Comparison of ENCODE assay signal across 8 cellular contexts in the genomic region with DNA sequence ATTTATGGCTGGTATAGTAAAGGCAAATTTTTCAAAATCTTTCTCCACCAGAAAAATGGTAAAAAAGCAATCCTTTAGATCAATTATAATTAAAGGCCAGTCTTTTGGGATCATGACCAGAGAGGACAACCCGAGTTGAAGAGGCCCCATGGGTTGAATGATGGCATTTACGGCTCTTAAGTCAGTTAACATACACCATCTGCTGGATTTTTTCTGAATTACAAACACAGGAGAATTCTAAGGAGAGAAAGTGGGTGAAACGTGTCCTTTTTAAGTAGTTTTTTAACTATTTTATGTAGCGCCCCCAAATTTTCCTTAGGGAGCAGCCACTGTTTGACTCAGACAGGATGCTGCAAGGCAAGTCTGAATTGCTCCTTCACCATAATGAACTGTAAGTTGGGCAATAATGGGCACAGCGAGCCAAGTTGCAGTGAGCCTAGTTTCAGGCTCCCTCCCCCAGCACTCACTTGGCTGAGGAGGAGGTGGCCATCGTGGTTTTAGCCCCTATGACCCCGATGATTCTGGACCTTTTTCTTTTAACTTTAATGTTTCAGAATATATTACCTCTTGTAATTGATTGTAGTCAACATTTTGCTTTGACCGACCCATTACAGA. TPM values are rescaled to one million over a fixed set of nuclear protein-coding genes. Genes with fewer than 3 reads are reported as not detected.
DNase-seq lines count a peak whose midpoint lies in the region; ATAC-seq and TF ChIP-seq lines count a peak whose summit lies in the region.

No MANE protein-coding gene starts in this region.

- H3K4me1 ChIP-seq in iPS DF 6.9 (ENCODE audit: control insufficient read depth, insufficient read depth, low read length) = no peaks in the 10 kb centered on the region
- H3K4me1 ChIP-seq in stomach = peaks cover 0 to 4% (median 2%) of the 10 kb centered on the region in 4 donors

- no peaks in the 10 kb centered on the region for H4K20me1 ChIP-seq in SU-DHL-6 (ENCODE audit: low read depth, low read length)

- peaks cover 8% of the 10 kb centered on the region for H3K4me1 Mint-ChIP-seq in activated CD8-positive, alpha-beta T cell treated with anti-CD3 and anti-CD28 coated beads for 36 hours (ENCODE audit: low read depth)
- peaks cover 14% of the 10 kb centered on the region for H3K4me1 Mint-ChIP-seq in activated CD8-positive, alpha-beta T cell treated with anti-CD3 and anti-CD28 coated beads, Interleukin-2, amount 10 ng/mL, durations not matched to agents 7 days and 5 days (ENCODE audit: low read depth)

- H3K9me3 Mint-ChIP-seq in activated CD8-positive, alpha-beta T cell treated with anti-CD3 and anti-CD28 coated beads for 36 hours = no peaks in the 10 kb centered on the region
- peaks cover 5% of the 10 kb centered on the region for H3K9me3 Mint-ChIP-seq in activated CD8-positive, alpha-beta T cell treated with anti-CD3 and anti-CD28 coated beads, Interleukin-2, amount 10 ng/mL, durations not matched to agents 7 days and 5 days (ENCODE audit: insufficient read depth)

- H3K36me3 ChIP-seq in SU-DHL-6 (ENCODE audit: low read length) (no peaks in the 10 kb centered on the region), iPS DF 6.9 (ENCODE audit: control insufficient read depth, insufficient read depth, low read length) (no peaks in the 10 kb centered on the region), stomach (no peaks in the 10 kb centered on the region)

- CTCF ChIA-PET in activated CD8-positive, alpha-beta T cell treated with anti-CD3 and anti-CD28 coated beads for 36 hours (lab: Charles Lee) = no interaction called here
- CTCF ChIA-PET in activated CD8-positive, alpha-beta T cell treated with anti-CD3 and anti-CD28 coated beads, Interleukin-2, amount 10 ng/mL, durations not matched to agents 7 days and 5 days (lab: Charles Lee) = no interaction called here

- H2AFZ ChIP-seq in SU-DHL-6 (ENCODE audit: low read depth, low read length, severe bottlenecking) = peak overlapping the region; percentile 2

- H3K9ac ChIP-seq in SU-DHL-6 (ENCODE audit: low read length) = no peak overlapping the region

- no peaks in the 10 kb centered on the region for H3F3A ChIP-seq in SU-DHL-6 (ENCODE audit: insufficient read depth)

- no peak overlapping the region for H3K4me3 ChIP-seq in SU-DHL-6 (ENCODE audit: insufficient read depth, low read length, poor library complexity, severe bottlenecking)
- peak overlapping the region; percentile 29; the same call in 1 of the 2 replicates for H3K4me3 ChIP-seq in iPS DF 6.9 (ENCODE audit: low read length)
- no peak overlapping the region for H3K4me3 ChIP-seq in stomach

- no peaks in the 10 kb centered on the region for H3K79me2 ChIP-seq in SU-DHL-6 (ENCODE audit: insufficient read depth, low read length)

- H3K27me3 Mint-ChIP-seq in activated CD8-positive, alpha-beta T cell treated with anti-CD3 and anti-CD28 coated beads for 36 hours = no peaks in the 10 kb centered on the region
- no peaks in the 10 kb centered on the region for H3K27me3 Mint-ChIP-seq in activated CD8-positive, alpha-beta T cell treated with anti-CD3 and anti-CD28 coated beads, Interleukin-2, amount 10 ng/mL, durations not matched to agents 7 days and 5 days (ENCODE audit: low read depth)

- POLR2A ChIA-PET in activated CD8-positive, alpha-beta T cell treated with anti-CD3 and anti-CD28 coated beads for 36 hours (lab: Charles Lee) = no interaction called here
- POLR2A ChIA-PET in activated CD8-positive, alpha-beta T cell treated with anti-CD3 and anti-CD28 coated beads, Interleukin-2, amount 10 ng/mL, durations not matched to agents 7 days and 5 days (lab: Charles Lee) = no interaction called here

- intact Hi-C loops in activated CD8-positive, alpha-beta T cell treated with anti-CD3 and anti-CD28 coated beads for 36 hours (cut with micrococcal nuclease) = loop anchor here (5.0 to 10.0 kb wide), 2 partner anchors 406 to 504 kb away; no protein-coding TSS in a partner anchor
- intact Hi-C loops in stomach (cut with DNase I; ENCODE audit: low total_unique reads) = no loop called here

- no peak overlapping the region for H3K4me3 Mint-ChIP-seq in activated CD8-positive, alpha-beta T cell treated with anti-CD3 and anti-CD28 coated beads for 36 hours
- no peak overlapping the region for H3K4me3 Mint-ChIP-seq in activated CD8-positive, alpha-beta T cell treated with anti-CD3 and anti-CD28 coated beads, Interleukin-2, amount 10 ng/mL, durations not matched to agents 7 days and 5 days

- TF ChIP-seq POLR2A in stomach (IDR thresholded peaks at IDR 0.05) = no peak

- no CpG with 5 or more reads among the region's 8 CpGs for WGBS in iPS DF 6.9 (ENCODE audit: insufficient coverage, insufficient read length)
- 22 to 36% (median 24%) methylated on average over 8 of the region's 8 CpGs for WGBS in stomach, 5 donors

- H3K27ac Mint-ChIP-seq in activated CD8-positive, alpha-beta T cell treated with anti-CD3 and anti-CD28 coated beads for 36 hours = no peak overlapping the region
- no peak overlapping the region for H3K27ac Mint-ChIP-seq in activated CD8-positive, alpha-beta T cell treated with anti-CD3 and anti-CD28 coated beads, Interleukin-2, amount 10 ng/mL, durations not matched to agents 7 days and 5 days

- H3K9me2 ChIP-seq in SU-DHL-6 (replicated peaks; ENCODE audit: insufficient read depth, low read length) = no peaks in the 10 kb centered on the region

- TF ChIP-seq CTCF in activated CD8-positive, alpha-beta T cell treated with anti-CD3 and anti-CD28 coated beads for 36 hours (IDR thresholded peaks at IDR 0.05) = peak; percentile 77
- no peak for TF ChIP-seq CTCF in SU-DHL-6 (IDR thresholded peaks at IDR 0.05; ENCODE audit: insufficient read depth, low read length, poor library complexity, severe bottlenecking)
- peak in 4 of 7 experiments; percentile 17 to 53 (median 31) for TF ChIP-seq CTCF in stomach (IDR thresholded peaks at IDR 0.05)

- DNase-seq in activated CD8-positive, alpha-beta T cell treated with anti-CD3 and anti-CD28 coated beads for 36 hours = peak; percentile 14
- DNase-seq in activated CD8-positive, alpha-beta T cell treated with anti-CD3 and anti-CD28 coated beads, Interleukin-2, amount 10 ng/mL, durations not matched to agents 7 days and 5 days = no peak
- DNase-seq in iPS DF 6.9 (ENCODE audit: low read depth, low spot score) (no peak), stomach (no peak), H4 (ENCODE audit: low spot score) (no peak)

- no peaks in the 10 kb centered on the region for H3K9me3 ChIP-seq in SU-DHL-6 (ENCODE audit: insufficient read depth, low read length)
- H3K9me3 ChIP-seq in iPS DF 6.9 (ENCODE audit: control insufficient read depth, insufficient read depth, low read length) = no peaks in the 10 kb centered on the region
- no peaks in the 10 kb centered on the region for H3K9me3 ChIP-seq in stomach

- H3K27ac ChIP-seq in SU-DHL-6 (ENCODE audit: low read depth, low read length) = no peak overlapping the region
- H3K27ac ChIP-seq in iPS DF 6.9 (ENCODE audit: low read length) = no peak overlapping the region
- no peak overlapping the region for H3K27ac ChIP-seq in stomach

- H3K27me3 ChIP-seq in SU-DHL-6 (ENCODE audit: low read length) (no peaks in the 10 kb centered on the region), iPS DF 6.9 (ENCODE audit: control insufficient read depth, insufficient read depth, low read length) (no peaks in the 10 kb centered on the region; the same call in 1 of the 2 replicates), stomach (no peaks in the 10 kb centered on the region)

- ATAC-seq in activated CD8-positive, alpha-beta T cell treated with anti-CD3 and anti-CD28 coated beads for 36 hours = peak; percentile 66
- ATAC-seq in activated CD8-positive, alpha-beta T cell treated with anti-CD3 and anti-CD28 coated beads, Interleukin-2, amount 10 ng/mL, durations not matched to agents 7 days and 5 days = no peak
- ATAC-seq in GM18907 (IDR thresholded peaks at IDR 0.05; ENCODE audit: unreplicated experiment) = no peak
- no peak for ATAC-seq in GM19351 (IDR thresholded peaks at IDR 0.05; ENCODE audit: unreplicated experiment)

- no peak overlapping the region for H3K4me2 ChIP-seq in SU-DHL-6 (ENCODE audit: low read depth, low read length, poor library complexity, severe bottlenecking)

- no peaks in the 10 kb centered on the region for H3K36me3 Mint-ChIP-seq in activated CD8-positive, alpha-beta T cell treated with anti-CD3 and anti-CD28 coated beads for 36 hours (ENCODE audit: low read depth)
- H3K36me3 Mint-ChIP-seq in activated CD8-positive, alpha-beta T cell treated with anti-CD3 and anti-CD28 coated beads, Interleukin-2, amount 10 ng/mL, durations not matched to agents 7 days and 5 days (ENCODE audit: low read depth) = peaks cover 3% of the 10 kb centered on the region

- no peak for TF ChIP-seq EP300 in stomach (IDR thresholded peaks at IDR 0.05)

RNA-seq across cellular contexts. Expression of a gene that starts 13.6 kb away (rescaled TPM):
- 10 to 100 TPM; 18.4 to 20.9 TPM for total RNA-seq in activated CD8-positive, alpha-beta T cell treated with anti-CD3 and anti-CD28 coated beads for 36 hours
- total RNA-seq in activated CD8-positive, alpha-beta T cell treated with anti-CD3 and anti-CD28 coated beads, Interleukin-2, amount 10 ng/mL, durations not matched to agents 7 days and 5 days = 10 to 100 TPM; 38.9 to 41.0 TPM
- 10 to 100 TPM in 3 of 5 donors, 1 to 10 TPM in 2; 3.6 to 58.5 (median 14.6) TPM for total RNA-seq in stomach
- polyA plus RNA-seq in stomach = 1 to 10 TPM; 1.6 to 4.1 (median 2.3) TPM
- total RNA-seq in H4 (2014; rRNA removed; shearing (Covaris generic)) = 5.6 and 7.5 TPM in 2 replicates

RNA-seq across cellular contexts. Expression of a gene that starts 38.1 kb away (rescaled TPM):
- total RNA-seq in activated CD8-positive, alpha-beta T cell treated with anti-CD3 and anti-CD28 coated beads for 36 hours = 10 to 100 TPM; 11.2 to 11.7 TPM
- 10 to 100 TPM; 18.2 to 20.5 TPM for total RNA-seq in activated CD8-positive, alpha-beta T cell treated with anti-CD3 and anti-CD28 coated beads, Interleukin-2, amount 10 ng/mL, durations not matched to agents 7 days and 5 days
- 10 to 100 TPM in 2 of 5 donors, 1 to 10 TPM in 3; 1.8 to 53.9 (median 8.8) TPM for total RNA-seq in stomach
- 10 to 100 TPM in 1 of 3 donors, 1 to 10 TPM in 2; 4.7 to 10.2 (median 5.7) TPM for polyA plus RNA-seq in stomach
- 4.4 and 5.8 TPM in 2 replicates for total RNA-seq in H4 (2014; rRNA removed; shearing (Covaris generic))
